ENCODE assay signal across 1 cellular context in the genomic region with DNA sequence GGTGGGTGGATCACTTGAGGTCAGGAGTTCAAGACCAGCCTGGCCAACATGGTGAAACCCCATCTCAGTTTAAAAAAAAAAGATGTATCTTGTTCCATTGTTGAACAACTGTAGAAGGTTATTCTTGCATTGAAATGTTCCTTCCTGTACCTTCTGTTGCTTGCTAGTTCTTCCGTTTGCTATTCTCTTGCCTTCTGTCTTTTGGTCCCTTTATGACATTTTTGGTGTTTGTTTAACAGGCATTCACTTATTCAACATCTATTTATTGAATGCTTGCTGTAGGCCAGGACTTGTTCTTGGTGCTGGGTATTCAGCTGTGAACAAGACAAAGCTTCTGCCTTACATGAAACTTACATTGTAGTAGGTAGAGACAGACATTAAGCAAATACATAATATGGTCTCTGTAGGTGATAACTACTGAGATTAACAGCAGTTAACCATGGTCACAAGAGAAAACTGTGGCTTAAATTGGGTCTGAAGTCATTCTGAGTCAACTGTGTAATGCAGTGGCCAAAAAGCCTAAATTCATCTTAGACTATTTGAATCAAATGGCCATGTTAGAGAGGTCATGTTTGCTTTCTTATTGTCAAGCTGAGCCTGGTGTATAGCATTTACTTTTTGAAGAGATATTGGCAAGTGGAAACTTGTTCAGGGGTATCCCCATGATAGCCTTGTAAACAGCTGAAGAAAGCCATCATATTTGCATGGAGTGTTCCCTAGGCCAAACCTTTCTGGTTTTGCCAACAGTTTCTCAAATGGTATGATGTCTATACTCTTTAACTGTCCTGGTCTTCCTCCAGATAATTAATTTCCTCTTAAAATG.
A peak's percentile ranks its signal among the peaks of the same experiment; 100 is the strongest.
TF ChIP-seq lines count a peak whose summit lies in the region.

No MANE protein-coding gene starts in this region.

TF ChIP-seq in GM12878, 131 proteins besides CTCF, POLR2A, EP300 and RAD21 (continued from another document):
- TF ChIP-seq, protein P1, sequence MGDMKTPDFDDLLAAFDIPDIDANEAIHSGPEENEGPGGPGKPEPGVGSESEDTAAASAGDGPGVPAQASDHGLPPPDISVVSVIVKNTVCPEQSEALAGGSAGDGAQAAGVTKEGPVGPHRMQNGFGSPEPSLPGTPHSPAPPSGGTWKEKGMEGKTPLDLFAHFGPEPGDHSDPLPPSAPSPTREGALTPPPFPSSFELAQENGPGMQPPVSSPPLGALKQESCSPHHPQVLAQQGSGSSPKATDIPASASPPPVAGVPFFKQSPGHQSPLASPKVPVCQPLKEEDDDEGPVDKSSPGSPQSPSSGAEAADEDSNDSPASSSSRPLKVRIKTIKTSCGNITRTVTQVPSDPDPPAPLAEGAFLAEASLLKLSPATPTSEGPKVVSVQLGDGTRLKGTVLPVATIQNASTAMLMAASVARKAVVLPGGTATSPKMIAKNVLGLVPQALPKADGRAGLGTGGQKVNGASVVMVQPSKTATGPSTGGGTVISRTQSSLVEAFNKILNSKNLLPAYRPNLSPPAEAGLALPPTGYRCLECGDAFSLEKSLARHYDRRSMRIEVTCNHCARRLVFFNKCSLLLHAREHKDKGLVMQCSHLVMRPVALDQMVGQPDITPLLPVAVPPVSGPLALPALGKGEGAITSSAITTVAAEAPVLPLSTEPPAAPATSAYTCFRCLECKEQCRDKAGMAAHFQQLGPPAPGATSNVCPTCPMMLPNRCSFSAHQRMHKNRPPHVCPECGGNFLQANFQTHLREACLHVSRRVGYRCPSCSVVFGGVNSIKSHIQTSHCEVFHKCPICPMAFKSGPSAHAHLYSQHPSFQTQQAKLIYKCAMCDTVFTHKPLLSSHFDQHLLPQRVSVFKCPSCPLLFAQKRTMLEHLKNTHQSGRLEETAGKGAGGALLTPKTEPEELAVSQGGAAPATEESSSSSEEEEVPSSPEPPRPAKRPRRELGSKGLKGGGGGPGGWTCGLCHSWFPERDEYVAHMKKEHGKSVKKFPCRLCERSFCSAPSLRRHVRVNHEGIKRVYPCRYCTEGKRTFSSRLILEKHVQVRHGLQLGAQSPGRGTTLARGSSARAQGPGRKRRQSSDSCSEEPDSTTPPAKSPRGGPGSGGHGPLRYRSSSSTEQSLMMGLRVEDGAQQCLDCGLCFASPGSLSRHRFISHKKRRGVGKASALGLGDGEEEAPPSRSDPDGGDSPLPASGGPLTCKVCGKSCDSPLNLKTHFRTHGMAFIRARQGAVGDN (IDR thresholded peaks at IDR 0.05) = peak; percentile 62; the same call in 1 of the 2 replicates
- TF ChIP-seq, protein P2, sequence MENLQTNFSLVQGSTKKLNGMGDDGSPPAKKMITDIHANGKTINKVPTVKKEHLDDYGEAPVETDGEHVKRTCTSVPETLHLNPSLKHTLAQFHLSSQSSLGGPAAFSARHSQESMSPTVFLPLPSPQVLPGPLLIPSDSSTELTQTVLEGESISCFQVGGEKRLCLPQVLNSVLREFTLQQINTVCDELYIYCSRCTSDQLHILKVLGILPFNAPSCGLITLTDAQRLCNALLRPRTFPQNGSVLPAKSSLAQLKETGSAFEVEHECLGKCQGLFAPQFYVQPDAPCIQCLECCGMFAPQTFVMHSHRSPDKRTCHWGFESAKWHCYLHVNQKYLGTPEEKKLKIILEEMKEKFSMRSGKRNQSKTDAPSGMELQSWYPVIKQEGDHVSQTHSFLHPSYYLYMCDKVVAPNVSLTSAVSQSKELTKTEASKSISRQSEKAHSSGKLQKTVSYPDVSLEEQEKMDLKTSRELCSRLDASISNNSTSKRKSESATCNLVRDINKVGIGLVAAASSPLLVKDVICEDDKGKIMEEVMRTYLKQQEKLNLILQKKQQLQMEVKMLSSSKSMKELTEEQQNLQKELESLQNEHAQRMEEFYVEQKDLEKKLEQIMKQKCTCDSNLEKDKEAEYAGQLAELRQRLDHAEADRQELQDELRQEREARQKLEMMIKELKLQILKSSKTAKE (IDR thresholded peaks at IDR 0.05; ENCODE audit: low read depth, poor library complexity, severe bottlenecking) = peak; percentile 99
- TF ChIP-seq CBFB (IDR thresholded peaks at IDR 0.05; ENCODE audit: low read depth) (peak; percentile 51; the same call in 1 of the 2 replicates), IRF4 (IDR thresholded peaks at IDR 0.05; ENCODE audit: low read depth, low read length) (peak; percentile 86; the same call in 1 of the 2 replicates), TAF1 (IDR thresholded peaks at IDR 0.05; ENCODE audit: borderline replicate concordance, low read depth, low read length) (no peak), ETV6 (conservative IDR thresholded peaks at IDR 0.05 in 1 of 2, IDR thresholded peaks at IDR 0.05 in 1 of 2; ENCODE audit: borderline replicate concordance in 1 of 2, low read depth in 1 of 2) (peak in 1 of 2 experiments; percentile 53; a peak in 1 of 4 replicates), RFX5 (IDR thresholded peaks at IDR 0.05; ENCODE audit: low read depth, low read length) (no peak), IKZF1 (conservative IDR thresholded peaks at IDR 0.05) (peak; percentile 64; the same call in 1 of the 2 replicates), NRF1 (conservative IDR thresholded peaks at IDR 0.05; ENCODE audit: low read depth, low read length) (no peak), ZNF217 (IDR thresholded peaks at IDR 0.05) (peak; percentile 92), POU2F2 (IDR thresholded peaks at IDR 0.05; ENCODE audit: borderline replicate concordance, low read depth, low read length) (peak; percentile 90; the same call in 2 of the 3 replicates), ZSCAN29 (IDR thresholded peaks at IDR 0.05) (0 out of 2 replicates have a peak, but pooled peaks have one; percentile 15), JUNB (IDR thresholded peaks at IDR 0.05) (peak; percentile 93), MEF2B (IDR thresholded peaks at IDR 0.05; ENCODE audit: partially characterized antibody, poor library complexity, severe bottlenecking) (peak; percentile 90), YY1 (IDR thresholded peaks at IDR 0.05; ENCODE audit: low read depth, low read length) (no peak), MEF2A (IDR thresholded peaks at IDR 0.05; ENCODE audit: insufficient read depth, low read depth, low read length) (peak; percentile 94), CEBPB (IDR thresholded peaks at IDR 0.05; ENCODE audit: borderline replicate concordance in 1 of 2, low read depth in 2 of 2, low read length in 2 of 2) (0 out of 4 replicates have a peak, but pooled peaks of 1 of the 2 experiments have one; percentile 78), BCL11A (IDR thresholded peaks at IDR 0.05; ENCODE audit: low read depth, low read length) (peak; percentile 77; the same call in 1 of the 2 replicates), KLF5 (IDR thresholded peaks at IDR 0.05; ENCODE audit: partially characterized antibody) (no peak), TBL1XR1 (IDR thresholded peaks at IDR 0.05; ENCODE audit: low read depth, low read length) (peak; percentile 32; the same call in 1 of the 2 replicates), SMARCA5 (IDR thresholded peaks at IDR 0.05) (peak; percentile 87), EED (IDR thresholded peaks at IDR 0.05; ENCODE audit: low read depth) (0 out of 2 replicates have a peak, but pooled peaks have one; percentile 63), RCOR1 (conservative IDR thresholded peaks at IDR 0.05; ENCODE audit: low read depth, low read length) (0 out of 2 replicates have a peak, but pooled peaks have one; percentile 5), CBX5 (IDR thresholded peaks at IDR 0.05; ENCODE audit: low read depth) (peak; percentile 46; the same call in 1 of the 2 replicates), MYB (IDR thresholded peaks at IDR 0.05; ENCODE audit: borderline replicate concordance, low read depth, low read length) (no peak), ATF7 (IDR thresholded peaks at IDR 0.05; ENCODE audit: low read depth) (peak; percentile 94), TCF12 (IDR thresholded peaks at IDR 0.05; ENCODE audit: low read depth, low read length) (0 out of 2 replicates have a peak, but pooled peaks have one; percentile 9), ZNF274 (IDR thresholded peaks at IDR 0.05; ENCODE audit: insufficient read depth, insufficient read length) (no peak), MTA2 (IDR thresholded peaks at IDR 0.05; ENCODE audit: low read depth) (peak; percentile 93), DPF2 (IDR thresholded peaks at IDR 0.05) (peak; percentile 92), NR2C2 (IDR thresholded peaks at IDR 0.05; ENCODE audit: borderline replicate concordance, control insufficient read depth, insufficient read length, low read depth) (no peak), PML (IDR thresholded peaks at IDR 0.05; ENCODE audit: low read length) (peak; percentile 76; the same call in 1 of the 2 replicates)
- TF ChIP-seq, protein P3, sequence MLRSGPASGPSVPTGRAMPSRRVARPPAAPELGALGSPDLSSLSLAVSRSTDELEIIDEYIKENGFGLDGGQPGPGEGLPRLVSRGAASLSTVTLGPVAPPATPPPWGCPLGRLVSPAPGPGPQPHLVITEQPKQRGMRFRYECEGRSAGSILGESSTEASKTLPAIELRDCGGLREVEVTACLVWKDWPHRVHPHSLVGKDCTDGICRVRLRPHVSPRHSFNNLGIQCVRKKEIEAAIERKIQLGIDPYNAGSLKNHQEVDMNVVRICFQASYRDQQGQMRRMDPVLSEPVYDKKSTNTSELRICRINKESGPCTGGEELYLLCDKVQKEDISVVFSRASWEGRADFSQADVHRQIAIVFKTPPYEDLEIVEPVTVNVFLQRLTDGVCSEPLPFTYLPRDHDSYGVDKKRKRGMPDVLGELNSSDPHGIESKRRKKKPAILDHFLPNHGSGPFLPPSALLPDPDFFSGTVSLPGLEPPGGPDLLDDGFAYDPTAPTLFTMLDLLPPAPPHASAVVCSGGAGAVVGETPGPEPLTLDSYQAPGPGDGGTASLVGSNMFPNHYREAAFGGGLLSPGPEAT (IDR thresholded peaks at IDR 0.05; ENCODE audit: low read depth) = peak; percentile 77
- TF ChIP-seq, protein P4, sequence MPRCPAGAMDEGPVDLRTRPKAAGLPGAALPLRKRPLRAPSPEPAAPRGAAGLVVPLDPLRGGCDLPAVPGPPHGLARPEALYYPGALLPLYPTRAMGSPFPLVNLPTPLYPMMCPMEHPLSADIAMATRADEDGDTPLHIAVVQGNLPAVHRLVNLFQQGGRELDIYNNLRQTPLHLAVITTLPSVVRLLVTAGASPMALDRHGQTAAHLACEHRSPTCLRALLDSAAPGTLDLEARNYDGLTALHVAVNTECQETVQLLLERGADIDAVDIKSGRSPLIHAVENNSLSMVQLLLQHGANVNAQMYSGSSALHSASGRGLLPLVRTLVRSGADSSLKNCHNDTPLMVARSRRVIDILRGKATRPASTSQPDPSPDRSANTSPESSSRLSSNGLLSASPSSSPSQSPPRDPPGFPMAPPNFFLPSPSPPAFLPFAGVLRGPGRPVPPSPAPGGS (IDR thresholded peaks at IDR 0.05; ENCODE audit: borderline replicate concordance, insufficient read depth, low read depth, low read length, poor library complexity, severe bottlenecking) = peak; percentile 73
